38 cellular contexts compared by ENCODE assay signal in genomic region chr17:28395426-28395825, GRCh38. TPM values are rescaled to one million over a fixed set of nuclear protein-coding genes. Genes with fewer than 3 reads are reported as not detected.
"Had no signal": no experiment of that assay in that cellular context is flagged by ENCODE, and none has a peak within 500 bp of the region (broad histone marks: within the 10 kb centered on the region; RNA-seq: fewer than 3 reads in every experiment).

No MANE protein-coding gene starts in this region.

- H3K27me3 ChIP-seq: Peyer's patch had no signal

- H3K4me3 ChIP-seq: Peyer's patch had no signal

- ATAC-seq: activated CD8-positive, alpha-beta memory T cell treated with anti-CD3 and anti-CD28 coated beads, Interleukin-2, amount 10 ng/mL, durations not matched to agents 7 days and 5 days; activated naive CD8-positive, alpha-beta T cell treated with anti-CD3 and anti-CD28 coated beads, Interleukin-2, amount 50 U/mL, for 24 hours; activated T-cell treated with anti-CD3 and anti-CD28 coated beads, Interleukin-2, amount 50 U/mL, for 72 hours; PC-3 had no signal

- H3K9me3 Mint-ChIP-seq: activated CD4-positive, alpha-beta memory T cell treated with anti-CD3 and anti-CD28 coated beads, Interleukin-2, amount 10 ng/mL, durations not matched to agents 7 days and 5 days; activated naive CD8-positive, alpha-beta T cell treated with anti-CD3 and anti-CD28 coated beads, Interleukin-2, amount 50 U/mL, for 24 hours; activated T-cell treated with anti-CD3 and anti-CD28 coated beads, Interleukin-2, amount 50 U/mL, for 72 hours; activated T-helper 2 cell treated with anti-CD3 and anti-CD28 coated beads, Interferon-gamma antibody, Interleukin-2, Interleukin-4, amounts not matched to agents 10 μg/mL and 5 μg/mL and 100 μg/mL, durations not matched to agents 14 hours and 24 hours and 36 hours; brain had no signal

- H3K4me3 Mint-ChIP-seq: activated CD4-positive, alpha-beta memory T cell treated with anti-CD3 and anti-CD28 coated beads, Interleukin-2, amount 10 ng/mL, durations not matched to agents 7 days and 5 days; activated CD8-positive, alpha-beta memory T cell treated with anti-CD3 and anti-CD28 coated beads, Interleukin-2, amount 10 ng/mL, durations not matched to agents 7 days and 5 days; activated naive CD8-positive, alpha-beta T cell; activated naive CD8-positive, alpha-beta T cell treated with anti-CD3 and anti-CD28 coated beads, Interleukin-2, amount 50 U/mL, for 24 hours; activated T-cell treated with anti-CD3 and anti-CD28 coated beads, Interleukin-2, amount 50 U/mL, for 72 hours; brain had no signal

- H3K27ac ChIP-seq: KMS-11, Peyer's patch, WERI-Rb-1 had no signal

- DNase-seq: activated CD4-positive, alpha-beta memory T cell treated with anti-CD3 and anti-CD28 coated beads, Interleukin-2, amount 10 ng/mL, durations not matched to agents 7 days and 5 days; activated CD4-positive, alpha-beta T cell treated with anti-CD3 and anti-CD28 coated beads for 1 hour; activated CD4-positive, alpha-beta T cell treated with anti-CD3 and anti-CD28 coated beads for 48 hours; activated CD4-positive, CD25-positive, alpha-beta regulatory T cell; activated CD8-positive, alpha-beta memory T cell treated with anti-CD3 and anti-CD28 coated beads for 24 hours; activated CD8-positive, alpha-beta memory T cell treated with anti-CD3 and anti-CD28 coated beads, Interleukin-2, amount 10 ng/mL, durations not matched to agents 7 days and 5 days; activated gamma-delta T cell; activated naive CD4-positive, alpha-beta T cell treated with Interleukin-2 at 50 U/mL for 16 hours; activated naive CD8-positive, alpha-beta T cell treated with anti-CD3 and anti-CD28 coated beads, Interleukin-2, amount 50 U/mL, for 24 hours; activated T-cell treated with anti-CD3 and anti-CD28 coated beads, Interleukin-2, amount 50 U/mL, for 1 hour; activated T-cell treated with anti-CD3 and anti-CD28 coated beads, Interleukin-2, amount 50 U/mL, for 72 hours; anterior cingulate cortex; caudate nucleus; MM.1S; MV-4-11; NCI-H1092; NCI-H1436 treated with DMSO at 0.1 percent for 48 hours; NCI-H1694 treated with DMSO at 0.1 percent for 48 hours; NCI-H2029; NCI-H510A; NCI-H526; NCI-H748 treated with DMSO at 0.1 percent for 48 hours; NK-92 treated with Interleukin-12 subunit alpha and Interleukin-12 subunit beta, amount 100 ng/mL, for 24 hours; PC-3; Peyer's patch; Right ventricle myocardium superior; RPMI8226; SW 1271; T-helper 1 cell; T-helper 2 cell; T-helper 9 cell; WERI-Rb-1 had no signal

- H3K4me1 ChIP-seq: Peyer's patch had no signal

- H3K27me3 Mint-ChIP-seq: activated CD4-positive, alpha-beta memory T cell treated with anti-CD3 and anti-CD28 coated beads, Interleukin-2, amount 10 ng/mL, durations not matched to agents 7 days and 5 days; activated CD8-positive, alpha-beta memory T cell treated with anti-CD3 and anti-CD28 coated beads, Interleukin-2, amount 10 ng/mL, durations not matched to agents 7 days and 5 days; activated naive CD8-positive, alpha-beta T cell; activated naive CD8-positive, alpha-beta T cell treated with anti-CD3 and anti-CD28 coated beads, Interleukin-2, amount 50 U/mL, for 24 hours; brain had no signal

- H3K9ac ChIP-seq: KMS-11 had no signal

- H3K4me1 Mint-ChIP-seq: activated naive CD8-positive, alpha-beta T cell treated with anti-CD3 and anti-CD28 coated beads, Interleukin-2, amount 50 U/mL, for 24 hours; brain had no signal

- H3K9me3 ChIP-seq: Peyer's patch had no signal

- H3K27ac Mint-ChIP-seq: activated CD4-positive, alpha-beta memory T cell treated with anti-CD3 and anti-CD28 coated beads, Interleukin-2, amount 10 ng/mL, durations not matched to agents 7 days and 5 days; activated CD8-positive, alpha-beta memory T cell treated with anti-CD3 and anti-CD28 coated beads, Interleukin-2, amount 10 ng/mL, durations not matched to agents 7 days and 5 days; activated naive CD8-positive, alpha-beta T cell; activated naive CD8-positive, alpha-beta T cell treated with anti-CD3 and anti-CD28 coated beads, Interleukin-2, amount 50 U/mL, for 24 hours; activated T-cell treated with anti-CD3 and anti-CD28 coated beads, Interleukin-2, amount 50 U/mL, for 72 hours; activated T-helper 2 cell treated with anti-CD3 and anti-CD28 coated beads, Interferon-gamma antibody, Interleukin-2, Interleukin-4, amounts not matched to agents 10 μg/mL and 5 μg/mL and 100 μg/mL, durations not matched to agents 14 hours and 24 hours and 36 hours had no signal

- H3K4me2 ChIP-seq: KMS-11 had no signal

RNA-seq across cellular contexts. Expression of gene VTN, which starts 25.3 kb away (rescaled TPM):
- total RNA-seq: PC-3 had no signal

RNA-seq across cellular contexts. Expression of gene SEBOX, which starts 30.4 kb away (rescaled TPM):
- total RNA-seq: activated CD4-positive, alpha-beta memory T cell treated with anti-CD3 and anti-CD28 coated beads, Interleukin-2, amount 10 ng/mL, durations not matched to agents 7 days and 5 days; activated CD8-positive, alpha-beta memory T cell treated with anti-CD3 and anti-CD28 coated beads, Interleukin-2, amount 10 ng/mL, durations not matched to agents 7 days and 5 days; activated T-cell treated with anti-CD3 and anti-CD28 coated beads, Interleukin-2, amount 50 U/mL, for 72 hours; activated T-helper 2 cell treated with anti-CD3 and anti-CD28 coated beads, Interferon-gamma antibody, Interleukin-2, Interleukin-4, amounts not matched to agents 10 μg/mL and 5 μg/mL and 100 μg/mL, durations not matched to agents 14 hours and 24 hours and 36 hours; bronchial epithelial cell; LHCN-M2; PC-3; Peyer's patch; Right ventricle myocardium superior had no signal
